In genomic region chr6:159170999-159171712, GRCh38 we compare ENCODE assay signal across 16 cellular contexts. TPM values are rescaled to one million over a fixed set of nuclear protein-coding genes. Genes with fewer than 3 reads are reported as not detected.
DNase-seq lines count a peak whose midpoint lies in the region; ATAC-seq and TF ChIP-seq lines count a peak whose summit lies in the region.
"Had no signal": no experiment of that assay in that cellular context is flagged by ENCODE, and none has a peak within 500 bp of the region (broad histone marks: within the 10 kb centered on the region; RNA-seq: fewer than 3 reads in every experiment).

No MANE protein-coding gene starts in this region.

- no peak overlapping the region for H3K23ac ChIP-seq in mesenchymal stem cell (ENCODE audit: low read length in 2 of 2)
- no peak overlapping the region for H3K23ac ChIP-seq in neuronal stem cell (ENCODE audit: low read depth, low read length, poor library complexity)

- peaks cover 42% of the 10 kb centered on the region for H3K4me1 Mint-ChIP-seq in chondrocyte (ENCODE audit: low read depth)

- no peak overlapping the region for H2BK120ac ChIP-seq in mesenchymal stem cell (ENCODE audit: low read depth, low read length)
- no peak overlapping the region for H2BK120ac ChIP-seq in neuronal stem cell (ENCODE audit: low read depth, low read length)

- no peak overlapping the region for H2AK5ac ChIP-seq in mesenchymal stem cell (ENCODE audit: low read length, severe bottlenecking)
- H2AK5ac ChIP-seq in neuronal stem cell (ENCODE audit: low read depth, low read length) = no peak overlapping the region

- no peak for ATAC-seq in foreskin keratinocyte
- ATAC-seq: activated CD4-positive, CD25-positive, alpha-beta regulatory T cell treated with anti-CD3 and anti-CD28 coated beads, Interleukin-2, amount 50 U/mL, for 24 hours had no signal

- H3K27ac ChIP-seq in ACC112 (ENCODE audit: low read depth, low read length) (no peak overlapping the region), mesenchymal stem cell (ENCODE audit: low read length, poor library complexity, severe bottlenecking) (no peak overlapping the region), foreskin keratinocyte (no peak overlapping the region), neuronal stem cell (replicated peaks; ENCODE audit: low read length) (no peak overlapping the region)
- H3K27ac ChIP-seq: psoas muscle had no signal

- H3K4me1 ChIP-seq in ACC112 (ENCODE audit: control insufficient read depth, insufficient read depth, low read length, unreplicated experiment) (peaks cover 3% of the 10 kb centered on the region), mesenchymal stem cell (ENCODE audit: control insufficient read depth, insufficient read depth, low read depth, low read length) (peaks cover 14% of the 10 kb centered on the region), foreskin keratinocyte (no peaks in the 10 kb centered on the region), neuronal stem cell (ENCODE audit: control insufficient read depth in 2 of 2, insufficient read depth in 1 of 2, low read depth in 1 of 2, low read length in 2 of 2) (peaks cover 0 to 5% of the 10 kb centered on the region in 2 donors)
- H3K4me1 ChIP-seq: BE2C, psoas muscle had no signal

- H3K79me1 ChIP-seq in mesenchymal stem cell (replicated peaks; ENCODE audit: low read length, poor library complexity, severe bottlenecking) (no peaks in the 10 kb centered on the region), neuronal stem cell (ENCODE audit: low read depth, low read length) (no peaks in the 10 kb centered on the region)

- peaks cover 2% of the 10 kb centered on the region for H3K36me3 Mint-ChIP-seq in chondrocyte (ENCODE audit: low read depth)

- H3K36me3 ChIP-seq in ACC112 (ENCODE audit: insufficient read depth, low read length) (no peaks in the 10 kb centered on the region), mesenchymal stem cell (ENCODE audit: control insufficient read depth in 1 of 2, insufficient read depth in 2 of 2, low read depth in 1 of 2, low read length in 2 of 2) (no peaks in the 10 kb centered on the region), neuronal stem cell (replicated peaks in 1 of 2; ENCODE audit: control insufficient read depth in 2 of 2, insufficient read depth in 2 of 2, low read length in 2 of 2) (no peaks in the 10 kb centered on the region)
- H3K36me3 ChIP-seq: BE2C had no signal

- H3K18ac ChIP-seq in mesenchymal stem cell (ENCODE audit: low read depth in 1 of 2, low read length in 2 of 2) (no peak overlapping the region), neuronal stem cell (ENCODE audit: low read length) (no peak overlapping the region)

- no peak overlapping the region for H3K14ac ChIP-seq in mesenchymal stem cell (ENCODE audit: low read length in 2 of 2)
- H3K14ac ChIP-seq in neuronal stem cell (ENCODE audit: low read length) = no peak overlapping the region

- H3K9me3 ChIP-seq in mesenchymal stem cell (ENCODE audit: control insufficient read depth, low read length) (no peaks in the 10 kb centered on the region), neuronal stem cell (replicated peaks in 1 of 2; ENCODE audit: control insufficient read depth in 2 of 2, insufficient read depth in 1 of 2, low read depth in 1 of 2, low read length in 2 of 2) (peaks cover 0 to 2% of the 10 kb centered on the region in 2 donors)
- H3K9me3 ChIP-seq: BE2C, psoas muscle had no signal

- WGBS in mesenchymal stem cell = 74% methylated on average over 12 of the region's 13 CpGs
- no CpG with 5 or more reads among the region's 13 CpGs for WGBS in neuronal stem cell (ENCODE audit: extremely low coverage in 2 of 2, insufficient read length in 2 of 2, insufficient replicate concordance in 1 of 2), 2 donors

- H3K27me3 ChIP-seq in ACC112 (ENCODE audit: insufficient read depth, low read length) = peaks cover 65% of the 10 kb centered on the region
- H3K27me3 ChIP-seq in mesenchymal stem cell (ENCODE audit: control insufficient read depth in 1 of 2, insufficient read depth in 1 of 2, low read length in 2 of 2) = peaks cover 14 to 64% of the 10 kb centered on the region in 2 experiments
- peaks cover 81% of the 10 kb centered on the region for H3K27me3 ChIP-seq in foreskin keratinocyte
- H3K27me3 ChIP-seq in neuronal stem cell (ENCODE audit: control insufficient read depth in 3 of 3, insufficient read depth in 3 of 3, low read depth in 1 of 3, low read length in 3 of 3) = peaks cover 11 to 94% (median 42%) of the 10 kb centered on the region in 3 experiments

- H4K8ac ChIP-seq in mesenchymal stem cell (ENCODE audit: low read length) (no peak overlapping the region), neuronal stem cell (ENCODE audit: low read depth, low read length) (no peak overlapping the region)

- H3K79me2 ChIP-seq in ACC112 (ENCODE audit: control insufficient read depth, insufficient read depth, low read length, unreplicated experiment) = no peaks in the 10 kb centered on the region

- H3K27ac Mint-ChIP-seq in chondrocyte (ENCODE audit: unreplicated experiment) = peak overlapping the region; percentile 91

- no peak overlapping the region for H3K4me2 ChIP-seq in mesenchymal stem cell (ENCODE audit: low read length, poor library complexity, severe bottlenecking)
- no peak overlapping the region for H3K4me2 ChIP-seq in neuronal stem cell (ENCODE audit: insufficient read depth, low read length, poor library complexity, severe bottlenecking)

- H3K9ac ChIP-seq in mesenchymal stem cell (ENCODE audit: low read length) = peak overlapping the region; percentile 68
- H3K9ac ChIP-seq in neuronal stem cell (ENCODE audit: low read depth, low read length, poor library complexity) = no peak overlapping the region

- H3K4ac ChIP-seq in mesenchymal stem cell (ENCODE audit: low read depth in 1 of 2, low read length in 2 of 2) = no peak overlapping the region
- H3K4ac ChIP-seq in neuronal stem cell (ENCODE audit: low read length) = no peak overlapping the region

- peaks cover 16% of the 10 kb centered on the region for H3K27me3 Mint-ChIP-seq in chondrocyte (ENCODE audit: low read depth)

- H3K4me3 Mint-ChIP-seq in chondrocyte (ENCODE audit: unreplicated experiment) = peak overlapping the region; percentile 79

- H2AFZ ChIP-seq in ACC112 (ENCODE audit: low read length, unreplicated experiment) (no peak overlapping the region), mesenchymal stem cell (ENCODE audit: low read depth, low read length) (no peak overlapping the region), neuronal stem cell (ENCODE audit: low read length) (no peak overlapping the region)

- H3K4me3 ChIP-seq in ACC112 (ENCODE audit: low read depth, low read length) = peak overlapping the region; percentile 56
- H3K4me3 ChIP-seq in mesenchymal stem cell (ENCODE audit: insufficient read depth in 1 of 2, low read depth in 1 of 2, low read length in 2 of 2) = peak overlapping the region in 1 of 2 experiments; percentile 84
- H3K4me3 ChIP-seq in neuronal stem cell (ENCODE audit: low read length in 2 of 2) = no peak overlapping the region

- H2BK12ac ChIP-seq in mesenchymal stem cell (ENCODE audit: low read length in 2 of 2) (no peak overlapping the region), neuronal stem cell (ENCODE audit: low read length) (no peak overlapping the region)

- H4K91ac ChIP-seq in mesenchymal stem cell (ENCODE audit: low read length) (no peak overlapping the region), neuronal stem cell (ENCODE audit: low read depth, low read length, poor library complexity) (no peak overlapping the region)

- DNase-seq in LHCN-M2 (ENCODE audit: low read depth) = peak; percentile 18
- no peak for DNase-seq in chondrocyte (ENCODE audit: low spot score)
- DNase-seq in mesenchymal stem cell = no peak
- no peak for DNase-seq in HUDEP-2 (lab: John Stamatoyannopoulos, UW; ENCODE audit: unreplicated experiment in 76 of 76)
- no peak for DNase-seq in foreskin keratinocyte
- DNase-seq in anterior cingulate cortex (lab: John Stamatoyannopoulos, UW) = no peak
- no peak for DNase-seq in neuronal stem cell (ENCODE audit: low spot score)
- DNase-seq: BE2C, H7, islet precursor cell, KG1, NCI-H446 treated with DMSO at 0.1 percent for 48 hours, SHP77 had no signal

- no peak overlapping the region for H2BK15ac ChIP-seq in mesenchymal stem cell (ENCODE audit: low read depth, poor library complexity, severe bottlenecking)
- H2BK15ac ChIP-seq in neuronal stem cell (ENCODE audit: low read length) = no peak overlapping the region

- no peak overlapping the region for H2BK5ac ChIP-seq in mesenchymal stem cell (ENCODE audit: low read depth, low read length, poor library complexity, severe bottlenecking)
- no peak overlapping the region for H2BK5ac ChIP-seq in neuronal stem cell (ENCODE audit: low read length)

- no peaks in the 10 kb centered on the region for H3K9me3 Mint-ChIP-seq in chondrocyte (ENCODE audit: low read depth)

- no peak for TF ChIP-seq CTCF in chondrocyte (IDR thresholded peaks at IDR 0.05)
- no peak for TF ChIP-seq CTCF in foreskin keratinocyte (conservative IDR thresholded peaks at IDR 0.05)

RNA-seq across cellular contexts. Expression of gene FNDC1, which starts 2.0 kb away (rescaled TPM):
- total RNA-seq in LHCN-M2 (2014; rRNA removed) (not detected in 2 replicates), chondrocyte (10.5 to 13.8 TPM (median 12.8 TPM) in 3 replicates), foreskin keratinocyte (0.03 and 0.04 TPM in 2 replicates)
- 0.05 TPM for polyA plus RNA-seq in LHCN-M2 (2012)
- 0.10 TPM for polyA plus RNA-seq in mesenchymal stem cell (2013, experiment 1 of 2)
- 0.07 TPM for polyA plus RNA-seq in mesenchymal stem cell (2013, experiment 2 of 2)
- polyA plus RNA-seq in foreskin keratinocyte = 0.01 and 0.02 TPM in 2 replicates
- polyA plus RNA-seq in neuronal stem cell (2013, experiment 1 of 2) = 0.14 TPM
- polyA plus RNA-seq in neuronal stem cell (2013, experiment 2 of 2) = 0.12 TPM
- total RNA-seq: H7 had no signal

Comparison
In these comparisons a context has a peak if more than half of its experiments do, and no peak if none do; other contexts are left out.
1. RNA of gene FNDC1, which starts 2.0 kb away (total RNA-seq): 10.5 to 13.8 TPM in chondrocyte; 0.03 to 0.04 TPM in foreskin keratinocyte and not detected in LHCN-M2; every median in the first group is over 10 times any median in the second.